ENCODE assay signal across 8 cellular contexts in the genomic region with DNA sequence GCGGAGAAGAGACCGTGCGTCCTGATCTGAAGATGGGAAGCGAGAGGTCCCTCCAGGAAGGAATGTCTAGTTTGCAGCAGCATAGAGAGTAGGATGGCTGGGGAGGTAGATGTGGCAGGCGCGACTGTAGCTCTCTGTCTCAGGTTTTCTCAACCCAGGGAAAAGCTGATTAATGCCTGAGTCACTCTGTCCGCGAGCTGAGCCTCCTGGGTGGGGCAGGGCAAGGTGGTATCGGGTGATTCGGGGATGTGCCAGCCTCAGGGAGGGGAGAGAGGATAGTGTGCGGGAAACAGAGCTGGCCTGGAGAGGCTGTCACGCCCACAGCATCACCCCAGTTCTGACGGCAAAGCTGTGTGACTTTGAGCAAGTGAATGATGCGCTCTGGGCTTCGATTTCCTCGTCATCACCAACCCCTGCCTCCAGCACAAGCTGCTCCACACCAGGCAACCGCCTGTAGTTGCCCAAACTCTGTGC. TPM values are rescaled to one million over a fixed set of nuclear protein-coding genes. Genes with fewer than 3 reads are reported as not detected.
DNase-seq lines count a peak whose midpoint lies in the region; ATAC-seq and TF ChIP-seq lines count a peak whose summit lies in the region.

No MANE protein-coding gene starts in this region.

- H3K4me1 Mint-ChIP-seq in natural killer cell, result peaks cover 0 to 7% of the 10 kb centered on the region in 2 donors
- no peaks in the 10 kb centered on the region for H3K4me1 Mint-ChIP-seq in natural killer cell treated with Interleukin-12 subunit alpha and Interleukin-12 subunit beta and Interleukin-15 and Interleukin-18, amount 100 ng/mL, for 72 hours (ENCODE audit: low read depth in 2 of 2)

- peaks cover 6% of the 10 kb centered on the region for H3K36me3 Mint-ChIP-seq in natural killer cell
- H3K36me3 Mint-ChIP-seq in natural killer cell treated with Interleukin-12 subunit alpha and Interleukin-12 subunit beta and Interleukin-15 and Interleukin-18, amount 100 ng/mL, for 72 hours, result peaks cover 8% of the 10 kb centered on the region

- TF ChIP-seq CTCF in natural killer cell (IDR thresholded peaks at IDR 0.05) (no peak), fibroblast of villous mesenchyme (IDR thresholded peaks at IDR 0.05; ENCODE audit: insufficient read depth, low read depth, low read length) (no peak)

- H3K4me3 ChIP-seq in fibroblast of villous mesenchyme (ENCODE audit: low read depth, low read length), result no peak overlapping the region

- no peak for DNase-seq in natural killer cell
- no peak for DNase-seq in natural killer cell treated with Interleukin-12 subunit alpha and Interleukin-12 subunit beta and Interleukin-15 and Interleukin-18, amount 100 ng/mL, for 72 hours (ENCODE audit: low spot score)
- DNase-seq in RPMI7951 (ENCODE audit: low read depth), result peak; percentile 95
- DNase-seq in fibroblast of villous mesenchyme (ENCODE audit: low read depth), result peak; percentile 52
- DNase-seq in ureter (ENCODE audit: low spot score), result peak; percentile 71
- DNase-seq in NCI-H2196 (lab: John Stamatoyannopoulos, UW; ENCODE audit: unreplicated experiment), result no peak
- DNase-seq in sciatic nerve (ENCODE audit: low spot score), result no peak
- no peak for DNase-seq in epidermal melanocyte (ENCODE audit: insufficient read length, low spot score)

- intact Hi-C loops in natural killer cell (cut with micrococcal nuclease) (no loop called here), sciatic nerve (cut with DNase I) (no loop called here)

- H3K27me3 Mint-ChIP-seq in natural killer cell (ENCODE audit: low read depth in 2 of 2), result peaks cover 16 to 25% of the 10 kb centered on the region in 2 donors
- H3K27me3 Mint-ChIP-seq in natural killer cell treated with Interleukin-12 subunit alpha and Interleukin-12 subunit beta and Interleukin-15 and Interleukin-18, amount 100 ng/mL, for 72 hours, result peaks cover 20 to 28% of the 10 kb centered on the region in 2 donors

- no peak overlapping the region for H3K27ac Mint-ChIP-seq in natural killer cell
- H3K27ac Mint-ChIP-seq in natural killer cell treated with Interleukin-12 subunit alpha and Interleukin-12 subunit beta and Interleukin-15 and Interleukin-18, amount 100 ng/mL, for 72 hours, result no peak overlapping the region

- peaks cover 5 to 7% of the 10 kb centered on the region in 2 donors for H3K9me3 Mint-ChIP-seq in natural killer cell
- peaks cover 8% of the 10 kb centered on the region for H3K9me3 Mint-ChIP-seq in natural killer cell treated with Interleukin-12 subunit alpha and Interleukin-12 subunit beta and Interleukin-15 and Interleukin-18, amount 100 ng/mL, for 72 hours

- ATAC-seq in natural killer cell (no peak), sciatic nerve (no peak)
- ATAC-seq in natural killer cell treated with Interleukin-12 subunit alpha and Interleukin-12 subunit beta and Interleukin-15 and Interleukin-18, amount 100 ng/mL, for 72 hours, result no peak

- peak overlapping the region; percentile 26 for H3K4me3 Mint-ChIP-seq in natural killer cell
- H3K4me3 Mint-ChIP-seq in natural killer cell treated with Interleukin-12 subunit alpha and Interleukin-12 subunit beta and Interleukin-15 and Interleukin-18, amount 100 ng/mL, for 72 hours, result no peak overlapping the region

RNA-seq across cellular contexts. Expression of gene CPN2, which starts 28.4 kb away (rescaled TPM):
- not detected for total RNA-seq in natural killer cell
- total RNA-seq in natural killer cell treated with Interleukin-12 subunit alpha and Interleukin-12 subunit beta and Interleukin-15 and Interleukin-18, amount 100 ng/mL, for 72 hours, result not detected
- 0.10 TPM in 1 of 2 replicates, not detected in the other for total RNA-seq in RPMI7951 (2014; rRNA removed; shearing (Covaris generic))
- total RNA-seq in fibroblast of villous mesenchyme, result not detected in 2 replicates
- not detected for total RNA-seq in ureter
- total RNA-seq in sciatic nerve, result not detected

RNA-seq across cellular contexts. Expression of gene LRRC15, which starts 46.8 kb away (rescaled TPM):
- total RNA-seq in natural killer cell (not detected), fibroblast of villous mesenchyme (0.43 and 3.9 TPM in 2 replicates), ureter (0.29 TPM), sciatic nerve (0.18 TPM)
- total RNA-seq in natural killer cell treated with Interleukin-12 subunit alpha and Interleukin-12 subunit beta and Interleukin-15 and Interleukin-18, amount 100 ng/mL, for 72 hours, result not detected
- 93.4 and 95.0 TPM in 2 replicates for total RNA-seq in RPMI7951 (2014; rRNA removed; shearing (Covaris generic))

Comparison
In these comparisons a context has a peak if more than half of its experiments do, and no peak if none do; other contexts are left out.
1. DNase-seq: peak in RPMI7951 (single experiment), fibroblast of villous mesenchyme (single experiment) and ureter (single experiment); none in natural killer cell (single experiment), natural killer cell treated with Interleukin-12 subunit alpha and Interleukin-12 subunit beta and Interleukin-15 and Interleukin-18, amount 100 ng/mL, for 72 hours (single experiment), NCI-H2196 (single experiment), sciatic nerve (single experiment) and epidermal melanocyte (single experiment).
2. RNA of gene LRRC15, which starts 46.8 kb away (total RNA-seq): 93.4 to 95.0 TPM in RPMI7951; 0.43 to 3.9 TPM in fibroblast of villous mesenchyme, 0.29 TPM in ureter (single experiment), 0.18 TPM in sciatic nerve (single experiment), not detected in natural killer cell and not detected in natural killer cell treated with Interleukin-12 subunit alpha and Interleukin-12 subunit beta and Interleukin-15 and Interleukin-18, amount 100 ng/mL, for 72 hours; every median in the first group is over 10 times any median in the second.